ENCODE assay signal across 1 cellular context in genomic region chr16:11612110-11612981, GRCh38.
TF ChIP-seq lines count a peak whose summit lies in the region.

No MANE protein-coding gene starts in this region.

TF ChIP-seq in K562, 482 proteins besides CTCF, POLR2A, EP300 and RAD21 (continued from another document and continues in another):
- TF ChIP-seq NR2C1 (IDR thresholded peaks at IDR 0.05), result peak; percentile 84; the same call in 1 of the 2 replicates
- TF ChIP-seq NR2C1 (tag; IDR thresholded peaks at IDR 0.05), result peak; percentile 88
- TF ChIP-seq ZNF384 (IDR thresholded peaks at IDR 0.05; ENCODE audit: low read depth, low read length), result no peak
- peak; percentile 50; the same call in 1 of the 2 replicates for TF ChIP-seq ZNF197 (CRISPR knock-in tag; IDR thresholded peaks at IDR 0.05; ENCODE audit: low read depth)
- TF ChIP-seq OTX1 (CRISPR knock-in tag; IDR thresholded peaks at IDR 0.05), result no peak
- 0 out of 2 replicates have a peak, but pooled peaks have one; percentile 17 for TF ChIP-seq MTF1 (CRISPR knock-in tag; IDR thresholded peaks at IDR 0.05; ENCODE audit: borderline replicate concordance)
- TF ChIP-seq ZNF586 (CRISPR knock-in tag; conservative IDR thresholded peaks at IDR 0.05), result no peak
- no peak for TF ChIP-seq RFX7 (CRISPR knock-in tag; IDR thresholded peaks at IDR 0.05)
- TF ChIP-seq, protein P1, sequence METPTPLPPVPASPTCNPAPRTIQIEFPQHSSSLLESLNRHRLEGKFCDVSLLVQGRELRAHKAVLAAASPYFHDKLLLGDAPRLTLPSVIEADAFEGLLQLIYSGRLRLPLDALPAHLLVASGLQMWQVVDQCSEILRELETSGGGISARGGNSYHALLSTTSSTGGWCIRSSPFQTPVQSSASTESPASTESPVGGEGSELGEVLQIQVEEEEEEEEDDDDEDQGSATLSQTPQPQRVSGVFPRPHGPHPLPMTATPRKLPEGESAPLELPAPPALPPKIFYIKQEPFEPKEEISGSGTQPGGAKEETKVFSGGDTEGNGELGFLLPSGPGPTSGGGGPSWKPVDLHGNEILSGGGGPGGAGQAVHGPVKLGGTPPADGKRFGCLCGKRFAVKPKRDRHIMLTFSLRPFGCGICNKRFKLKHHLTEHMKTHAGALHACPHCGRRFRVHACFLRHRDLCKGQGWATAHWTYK (CRISPR knock-in tag; IDR thresholded peaks at IDR 0.05), result 0 out of 2 replicates have a peak, but pooled peaks have one; percentile 46
- TF ChIP-seq MTA1 (IDR thresholded peaks at IDR 0.05; ENCODE audit: borderline replicate concordance), result no peak
- no peak for TF ChIP-seq NR3C1 (CRISPR knock-in tag; IDR thresholded peaks at IDR 0.05)
- TF ChIP-seq NEUROD1 (IDR thresholded peaks at IDR 0.05; ENCODE audit: borderline replicate concordance, low read depth, low read length, partially characterized antibody), result no peak
- no peak for TF ChIP-seq SIX5 (IDR thresholded peaks at IDR 0.05; ENCODE audit: borderline replicate concordance in 1 of 2, insufficient read depth in 1 of 2, low read depth in 1 of 2, low read length in 2 of 2)
- no peak for TF ChIP-seq COPS2 (conservative IDR thresholded peaks at IDR 0.05)
- TF ChIP-seq RBM14 (IDR thresholded peaks at IDR 0.05; ENCODE audit: borderline replicate concordance, insufficient read depth, low read depth, low read length), result no peak
- TF ChIP-seq FOXP1 (CRISPR knock-in tag; IDR thresholded peaks at IDR 0.05), result no peak
- TF ChIP-seq, protein P2, sequence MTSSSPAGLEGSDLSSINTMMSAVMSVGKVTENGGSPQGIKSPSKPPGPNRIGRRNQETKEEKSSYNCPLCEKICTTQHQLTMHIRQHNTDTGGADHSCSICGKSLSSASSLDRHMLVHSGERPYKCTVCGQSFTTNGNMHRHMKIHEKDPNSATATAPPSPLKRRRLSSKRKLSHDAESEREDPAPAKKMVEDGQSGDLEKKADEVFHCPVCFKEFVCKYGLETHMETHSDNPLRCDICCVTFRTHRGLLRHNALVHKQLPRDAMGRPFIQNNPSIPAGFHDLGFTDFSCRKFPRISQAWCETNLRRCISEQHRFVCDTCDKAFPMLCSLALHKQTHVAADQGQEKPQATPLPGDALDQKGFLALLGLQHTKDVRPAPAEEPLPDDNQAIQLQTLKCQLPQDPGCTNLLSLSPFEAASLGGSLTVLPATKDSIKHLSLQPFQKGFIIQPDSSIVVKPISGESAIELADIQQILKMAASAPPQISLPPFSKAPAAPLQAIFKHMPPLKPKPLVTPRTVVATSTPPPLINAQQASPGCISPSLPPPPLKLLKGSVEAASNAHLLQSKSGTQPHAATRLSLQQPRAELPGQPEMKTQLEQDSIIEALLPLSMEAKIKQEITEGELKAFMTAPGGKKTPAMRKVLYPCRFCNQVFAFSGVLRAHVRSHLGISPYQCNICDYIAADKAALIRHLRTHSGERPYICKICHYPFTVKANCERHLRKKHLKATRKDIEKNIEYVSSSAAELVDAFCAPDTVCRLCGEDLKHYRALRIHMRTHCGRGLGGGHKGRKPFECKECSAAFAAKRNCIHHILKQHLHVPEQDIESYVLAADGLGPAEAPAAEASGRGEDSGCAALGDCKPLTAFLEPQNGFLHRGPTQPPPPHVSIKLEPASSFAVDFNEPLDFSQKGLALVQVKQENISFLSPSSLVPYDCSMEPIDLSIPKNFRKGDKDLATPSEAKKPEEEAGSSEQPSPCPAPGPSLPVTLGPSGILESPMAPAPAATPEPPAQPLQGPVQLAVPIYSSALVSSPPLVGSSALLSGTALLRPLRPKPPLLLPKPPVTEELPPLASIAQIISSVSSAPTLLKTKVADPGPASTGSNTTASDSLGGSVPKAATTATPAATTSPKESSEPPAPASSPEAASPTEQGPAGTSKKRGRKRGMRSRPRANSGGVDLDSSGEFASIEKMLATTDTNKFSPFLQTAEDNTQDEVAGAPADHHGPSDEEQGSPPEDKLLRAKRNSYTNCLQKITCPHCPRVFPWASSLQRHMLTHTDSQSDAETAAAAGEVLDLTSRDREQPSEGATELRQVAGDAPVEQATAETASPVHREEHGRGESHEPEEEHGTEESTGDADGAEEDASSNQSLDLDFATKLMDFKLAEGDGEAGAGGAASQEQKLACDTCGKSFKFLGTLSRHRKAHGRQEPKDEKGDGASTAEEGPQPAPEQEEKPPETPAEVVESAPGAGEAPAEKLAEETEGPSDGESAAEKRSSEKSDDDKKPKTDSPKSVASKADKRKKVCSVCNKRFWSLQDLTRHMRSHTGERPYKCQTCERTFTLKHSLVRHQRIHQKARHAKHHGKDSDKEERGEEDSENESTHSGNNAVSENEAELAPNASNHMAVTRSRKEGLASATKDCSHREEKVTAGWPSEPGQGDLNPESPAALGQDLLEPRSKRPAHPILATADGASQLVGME (CRISPR knock-in tag; IDR thresholded peaks at IDR 0.05), result no peak
- peak; percentile 77 for TF ChIP-seq KLF16 (IDR thresholded peaks at IDR 0.05)
- no peak for TF ChIP-seq NR4A1 (CRISPR knock-in tag; IDR thresholded peaks at IDR 0.05)
- no peak for TF ChIP-seq NR4A1 (tag; IDR thresholded peaks at IDR 0.05)
- no peak for TF ChIP-seq MBD2 (IDR thresholded peaks at IDR 0.05; ENCODE audit: borderline replicate concordance, low read depth)
- no peak for TF ChIP-seq CREBBP (IDR thresholded peaks at IDR 0.05; ENCODE audit: low read depth, low read length)
- TF ChIP-seq ZNF707 (CRISPR knock-in tag; conservative IDR thresholded peaks at IDR 0.05), result 0 out of 2 replicates have a peak, but pooled peaks have one; percentile 6
- no peak for TF ChIP-seq PCBP1 (IDR thresholded peaks at IDR 0.05; ENCODE audit: low read depth, low read length, poor library complexity, severe bottlenecking)
- TF ChIP-seq, protein P3, sequence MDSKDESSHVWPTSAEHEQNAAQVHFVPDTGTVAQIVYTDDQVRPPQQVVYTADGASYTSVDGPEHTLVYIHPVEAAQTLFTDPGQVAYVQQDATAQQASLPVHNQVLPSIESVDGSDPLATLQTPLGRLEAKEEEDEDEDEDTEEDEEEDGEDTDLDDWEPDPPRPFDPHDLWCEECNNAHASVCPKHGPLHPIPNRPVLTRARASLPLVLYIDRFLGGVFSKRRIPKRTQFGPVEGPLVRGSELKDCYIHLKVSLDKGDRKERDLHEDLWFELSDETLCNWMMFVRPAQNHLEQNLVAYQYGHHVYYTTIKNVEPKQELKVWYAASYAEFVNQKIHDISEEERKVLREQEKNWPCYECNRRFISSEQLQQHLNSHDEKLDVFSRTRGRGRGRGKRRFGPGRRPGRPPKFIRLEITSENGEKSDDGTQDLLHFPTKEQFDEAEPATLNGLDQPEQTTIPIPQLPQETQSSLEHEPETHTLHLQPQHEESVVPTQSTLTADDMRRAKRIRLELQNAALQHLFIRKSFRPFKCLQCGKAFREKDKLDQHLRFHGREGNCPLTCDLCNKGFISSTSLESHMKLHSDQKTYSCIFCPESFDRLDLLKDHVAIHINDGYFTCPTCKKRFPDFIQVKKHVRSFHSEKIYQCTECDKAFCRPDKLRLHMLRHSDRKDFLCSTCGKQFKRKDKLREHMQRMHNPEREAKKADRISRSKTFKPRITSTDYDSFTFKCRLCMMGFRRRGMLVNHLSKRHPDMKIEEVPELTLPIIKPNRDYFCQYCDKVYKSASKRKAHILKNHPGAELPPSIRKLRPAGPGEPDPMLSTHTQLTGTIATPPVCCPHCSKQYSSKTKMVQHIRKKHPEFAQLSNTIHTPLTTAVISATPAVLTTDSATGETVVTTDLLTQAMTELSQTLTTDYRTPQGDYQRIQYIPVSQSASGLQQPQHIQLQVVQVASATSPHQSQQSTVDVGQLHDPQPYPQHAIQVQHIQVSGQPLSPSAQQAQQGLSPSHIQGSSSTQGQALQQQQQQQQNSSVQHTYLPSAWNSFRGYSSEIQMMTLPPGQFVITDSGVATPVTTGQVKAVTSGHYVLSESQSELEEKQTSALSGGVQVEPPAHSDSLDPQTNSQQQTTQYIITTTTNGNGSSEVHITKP (IDR thresholded peaks at IDR 0.05; ENCODE audit: partially characterized antibody), result no peak
- TF ChIP-seq TAF1 (IDR thresholded peaks at IDR 0.05; ENCODE audit: control insufficient read depth, extremely low read depth, insufficient read depth, low read length, severe bottlenecking), result no peak
- no peak for TF ChIP-seq GTF2F1 (IDR thresholded peaks at IDR 0.05; ENCODE audit: low read depth, low read length)
- peak; percentile 59; the same call in 1 of the 2 replicates for TF ChIP-seq ATF7 (IDR thresholded peaks at IDR 0.05)
- TF ChIP-seq, protein P4, sequence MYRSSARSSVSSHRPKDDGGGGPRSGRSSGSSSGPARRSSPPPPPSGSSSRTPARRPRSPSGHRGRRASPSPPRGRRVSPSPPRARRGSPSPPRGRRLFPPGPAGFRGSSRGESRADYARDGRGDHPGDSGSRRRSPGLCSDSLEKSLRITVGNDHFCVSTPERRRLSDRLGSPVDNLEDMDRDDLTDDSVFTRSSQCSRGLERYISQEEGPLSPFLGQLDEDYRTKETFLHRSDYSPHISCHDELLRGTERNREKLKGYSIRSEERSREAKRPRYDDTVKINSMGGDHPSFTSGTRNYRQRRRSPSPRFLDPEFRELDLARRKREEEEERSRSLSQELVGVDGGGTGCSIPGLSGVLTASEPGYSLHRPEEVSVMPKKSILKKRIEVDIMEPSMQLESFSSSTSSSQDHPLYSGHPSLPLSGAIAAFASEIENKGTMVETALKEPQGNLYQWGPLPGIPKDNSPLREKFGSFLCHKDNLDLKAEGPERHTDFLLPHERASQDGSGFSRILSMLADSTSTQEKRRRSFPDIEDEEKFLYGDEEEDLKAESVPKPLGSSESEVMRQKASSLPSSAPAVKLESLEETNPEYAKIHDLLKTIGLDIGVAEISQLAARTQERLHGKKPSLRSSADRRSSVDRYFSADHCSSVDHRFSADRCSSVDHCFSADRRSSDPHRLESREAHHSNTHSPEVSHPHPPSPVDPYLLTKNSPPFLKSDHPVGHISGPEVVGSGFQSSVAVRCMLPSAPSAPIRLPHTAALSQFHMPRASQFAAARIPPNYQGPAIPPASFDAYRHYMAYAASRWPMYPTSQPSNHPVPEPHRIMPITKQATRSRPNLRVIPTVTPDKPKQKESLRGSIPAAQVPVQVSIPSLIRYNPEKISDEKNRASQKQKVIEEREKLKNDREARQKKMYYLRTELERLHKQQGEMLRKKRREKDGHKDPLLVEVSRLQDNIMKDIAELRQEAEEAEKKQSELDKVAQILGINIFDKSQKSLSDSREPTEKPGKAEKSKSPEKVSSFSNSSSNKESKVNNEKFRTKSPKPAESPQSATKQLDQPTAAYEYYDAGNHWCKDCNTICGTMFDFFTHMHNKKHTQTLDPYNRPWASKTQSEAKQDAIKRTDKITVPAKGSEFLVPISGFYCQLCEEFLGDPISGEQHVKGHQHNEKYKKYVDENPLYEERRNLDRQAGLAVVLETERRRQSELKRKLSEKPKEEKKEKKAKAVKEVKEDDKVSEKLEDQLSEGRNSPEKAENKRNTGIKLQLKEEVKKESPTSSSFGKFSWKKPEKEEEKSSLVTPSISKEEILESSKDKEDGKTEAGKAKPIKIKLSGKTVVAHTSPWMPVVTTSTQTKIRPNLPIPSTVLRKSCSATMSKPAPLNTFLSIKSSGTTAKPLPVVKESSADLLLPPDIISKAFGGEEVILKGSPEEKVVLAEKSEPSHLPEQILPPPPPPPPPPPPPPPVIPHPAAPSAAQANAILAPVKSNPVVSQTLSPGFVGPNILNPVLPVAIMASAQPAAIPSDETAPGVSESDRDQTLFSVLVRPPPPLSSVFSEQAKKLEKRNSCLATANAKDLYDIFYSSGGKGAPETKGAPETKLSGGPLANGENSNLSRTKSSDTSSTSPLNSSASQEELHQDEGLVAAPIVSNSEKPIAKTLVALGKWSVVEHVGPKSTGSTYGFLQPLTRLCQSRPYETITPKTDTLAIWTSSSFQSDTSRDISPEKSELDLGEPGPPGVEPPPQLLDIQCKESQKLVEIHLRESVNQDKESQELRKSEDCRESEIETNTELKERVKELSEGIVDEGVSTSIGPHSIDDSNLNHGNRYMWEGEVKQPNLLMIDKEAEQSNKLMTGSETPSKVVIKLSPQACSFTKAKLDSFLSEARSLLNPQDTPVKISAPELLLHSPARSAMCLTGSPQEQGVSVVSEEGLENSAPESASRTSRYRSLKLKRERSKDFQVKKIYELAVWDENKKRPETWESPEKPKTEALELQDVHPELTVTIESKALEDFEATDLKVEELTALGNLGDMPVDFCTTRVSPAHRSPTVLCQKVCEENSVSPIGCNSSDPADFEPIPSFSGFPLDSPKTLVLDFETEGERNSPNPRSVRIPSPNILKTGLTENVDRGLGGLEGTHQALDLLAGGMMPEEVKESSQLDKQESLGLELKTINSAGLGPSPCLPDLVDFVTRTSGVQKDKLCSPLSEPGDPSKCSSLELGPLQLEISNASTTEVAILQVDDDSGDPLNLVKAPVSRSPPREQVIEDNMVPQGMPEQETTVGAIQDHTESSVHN (IDR thresholded peaks at IDR 0.05; ENCODE audit: borderline replicate concordance in 1 of 2, low read depth in 1 of 2), result peak in 1 of 2 experiments; percentile 83; a peak in 2 of 4 replicates
- TF ChIP-seq RNF2 (IDR thresholded peaks at IDR 0.05), result peak; percentile 79; the same call in 1 of the 2 replicates
- TF ChIP-seq ZNF41 (CRISPR knock-in tag; conservative IDR thresholded peaks at IDR 0.05), result no peak
- no peak for TF ChIP-seq ZNF324 (CRISPR knock-in tag; IDR thresholded peaks at IDR 0.05)
- TF ChIP-seq ZNF445 (CRISPR knock-in tag; IDR thresholded peaks at IDR 0.05; ENCODE audit: low read depth), result no peak
- TF ChIP-seq, protein P5, sequence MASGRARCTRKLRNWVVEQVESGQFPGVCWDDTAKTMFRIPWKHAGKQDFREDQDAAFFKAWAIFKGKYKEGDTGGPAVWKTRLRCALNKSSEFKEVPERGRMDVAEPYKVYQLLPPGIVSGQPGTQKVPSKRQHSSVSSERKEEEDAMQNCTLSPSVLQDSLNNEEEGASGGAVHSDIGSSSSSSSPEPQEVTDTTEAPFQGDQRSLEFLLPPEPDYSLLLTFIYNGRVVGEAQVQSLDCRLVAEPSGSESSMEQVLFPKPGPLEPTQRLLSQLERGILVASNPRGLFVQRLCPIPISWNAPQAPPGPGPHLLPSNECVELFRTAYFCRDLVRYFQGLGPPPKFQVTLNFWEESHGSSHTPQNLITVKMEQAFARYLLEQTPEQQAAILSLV (tag; IDR thresholded peaks at IDR 0.05), result 0 out of 2 replicates have a peak, but pooled peaks have one; percentile 16
- TF ChIP-seq GABPB2 (CRISPR knock-in tag; conservative IDR thresholded peaks at IDR 0.05), result no peak
- TF ChIP-seq ZNF589 (CRISPR knock-in tag; IDR thresholded peaks at IDR 0.05; ENCODE audit: low read depth), result peak; percentile 81
- TF ChIP-seq, protein P6, sequence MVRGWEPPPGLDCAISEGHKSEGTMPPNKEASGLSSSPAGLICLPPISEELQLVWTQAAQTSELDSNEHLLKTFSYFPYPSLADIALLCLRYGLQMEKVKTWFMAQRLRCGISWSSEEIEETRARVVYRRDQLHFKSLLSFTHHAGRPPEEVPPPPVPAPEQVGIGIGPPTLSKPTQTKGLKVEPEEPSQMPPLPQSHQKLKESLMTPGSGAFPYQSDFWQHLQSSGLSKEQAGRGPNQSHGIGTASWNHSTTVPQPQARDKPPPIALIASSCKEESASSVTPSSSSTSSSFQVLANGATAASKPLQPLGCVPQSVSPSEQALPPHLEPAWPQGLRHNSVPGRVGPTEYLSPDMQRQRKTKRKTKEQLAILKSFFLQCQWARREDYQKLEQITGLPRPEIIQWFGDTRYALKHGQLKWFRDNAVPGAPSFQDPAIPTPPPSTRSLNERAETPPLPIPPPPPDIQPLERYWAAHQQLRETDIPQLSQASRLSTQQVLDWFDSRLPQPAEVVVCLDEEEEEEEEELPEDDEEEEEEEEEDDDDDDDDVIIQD (CRISPR knock-in tag; IDR thresholded peaks at IDR 0.05), result no peak
- no peak for TF ChIP-seq CHCHD3 (CRISPR knock-in tag; IDR thresholded peaks at IDR 0.05)
- TF ChIP-seq MYNN (IDR thresholded peaks at IDR 0.05), result peak; percentile 40; the same call in 1 of the 2 replicates
- no peak for TF ChIP-seq MYNN (CRISPR knock-in tag; IDR thresholded peaks at IDR 0.05)
